ENCODE assay signal across 15 cellular contexts in the genomic region with DNA sequence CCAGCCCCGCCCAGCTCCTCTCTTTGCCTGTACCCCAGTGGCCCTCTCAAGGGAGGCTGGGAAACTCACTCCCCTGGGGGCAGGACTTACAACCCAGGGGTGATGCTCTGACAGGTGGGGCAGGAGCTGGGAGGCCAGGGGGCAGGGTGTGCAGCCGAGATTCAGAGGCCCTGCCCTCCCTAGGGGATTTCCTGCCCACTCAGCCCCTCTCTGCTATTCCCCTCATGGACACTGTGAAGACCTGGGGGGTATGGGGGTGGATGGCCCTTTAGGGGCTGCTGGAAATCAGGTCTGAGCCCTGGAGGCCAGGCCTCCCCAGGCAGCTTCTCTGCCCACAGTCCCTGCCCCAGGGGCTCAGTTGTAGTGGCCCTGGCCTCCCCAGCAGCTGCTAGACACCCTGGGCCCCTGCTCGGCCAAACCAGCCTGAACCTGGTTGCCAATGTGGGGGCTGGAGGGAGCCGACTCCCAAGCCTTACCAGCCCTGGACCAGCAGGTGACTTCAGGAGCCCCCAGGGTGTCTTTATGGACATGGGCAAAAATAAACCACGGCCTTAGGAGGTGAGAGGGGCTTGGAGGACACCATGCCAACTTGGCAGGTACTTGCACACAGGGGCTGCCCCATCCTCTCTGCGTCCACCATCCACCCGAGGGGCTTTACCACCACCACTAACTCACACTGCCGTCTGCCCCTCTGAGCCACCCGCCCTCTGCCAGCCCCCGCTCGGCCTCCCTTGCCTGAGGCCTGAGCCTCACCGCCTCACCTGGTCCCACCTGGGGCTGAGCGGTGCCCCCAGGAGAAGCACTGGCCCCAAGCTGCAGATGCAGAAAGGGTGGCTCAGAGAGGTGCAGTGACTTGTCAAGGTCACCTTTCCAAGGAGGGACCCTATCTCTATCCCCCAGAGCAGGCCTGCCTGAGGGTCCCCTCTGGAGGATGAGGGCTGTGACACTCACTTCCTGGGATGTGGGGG. TPM values are rescaled to one million over a fixed set of nuclear protein-coding genes. Genes with fewer than 3 reads are reported as not detected.
DNase-seq lines count a peak whose midpoint lies in the region; ATAC-seq and TF ChIP-seq lines count a peak whose summit lies in the region.
"Had no signal": no experiment of that assay in that cellular context is flagged by ENCODE, and none has a peak within 500 bp of the region (broad histone marks: within the 10 kb centered on the region; RNA-seq: fewer than 3 reads in every experiment).

No MANE protein-coding gene starts in this region.

- no peaks in the 10 kb centered on the region for H3K36me3 ChIP-seq in H7 (replicated peaks; ENCODE audit: control insufficient read depth, insufficient read depth, low read length)
- H3K36me3 ChIP-seq: esophagus muscularis mucosa, heart right ventricle had no signal

- H3K27me3 ChIP-seq in H7 (ENCODE audit: control insufficient read depth, insufficient read depth, low read length): peaks cover 27% of the 10 kb centered on the region
- H3K27me3 ChIP-seq: testis had no signal

- intact Hi-C loops in posterior vena cava (cut with DNase I): no loop called here

- peaks cover 2% of the 10 kb centered on the region for H3K9me3 Mint-ChIP-seq in activated CD4-positive, alpha-beta T cell treated with anti-CD3 and anti-CD28 coated beads, Interleukin-2, amount 10 ng/mL, durations not matched to agents 7 days and 5 days
- no peaks in the 10 kb centered on the region for H3K9me3 Mint-ChIP-seq in chondrocyte (ENCODE audit: low read depth)

- POLR2A ChIA-PET in activated CD4-positive, alpha-beta T cell treated with anti-CD3 and anti-CD28 coated beads, Interleukin-2, amount 10 ng/mL, durations not matched to agents 7 days and 5 days (lab: Charles Lee): no interaction called here

- no peak overlapping the region for H3K4me3 Mint-ChIP-seq in activated CD4-positive, alpha-beta T cell treated with anti-CD3 and anti-CD28 coated beads, Interleukin-2, amount 10 ng/mL, durations not matched to agents 7 days and 5 days
- no peak overlapping the region for H3K4me3 Mint-ChIP-seq in chondrocyte (ENCODE audit: unreplicated experiment)

- no peak for TF ChIP-seq CTCF in chondrocyte (IDR thresholded peaks at IDR 0.05)

- H3K4me1 Mint-ChIP-seq in activated CD4-positive, alpha-beta T cell treated with anti-CD3 and anti-CD28 coated beads, Interleukin-2, amount 10 ng/mL, durations not matched to agents 7 days and 5 days: peaks cover 36% of the 10 kb centered on the region
- H3K4me1 Mint-ChIP-seq in chondrocyte (ENCODE audit: low read depth): peaks cover 41% of the 10 kb centered on the region

- no peak overlapping the region for H3K4me3 ChIP-seq in H7 (ENCODE audit: insufficient read depth, low read depth, low read length)
- H3K4me3 ChIP-seq: dorsolateral prefrontal cortex, esophagus muscularis mucosa, heart right ventricle, psoas muscle, testis had no signal

- H3K27ac Mint-ChIP-seq in activated CD4-positive, alpha-beta T cell treated with anti-CD3 and anti-CD28 coated beads, Interleukin-2, amount 10 ng/mL, durations not matched to agents 7 days and 5 days: peak overlapping the region; percentile 14
- peak overlapping the region; percentile 83 for H3K27ac Mint-ChIP-seq in chondrocyte (ENCODE audit: unreplicated experiment)

- DNase-seq in activated CD4-positive, alpha-beta T cell treated with anti-CD3 and anti-CD28 coated beads, Interleukin-2, amount 10 ng/mL, durations not matched to agents 7 days and 5 days: no peak
- DNase-seq in activated CD4-positive, alpha-beta T cell treated with anti-CD3 and anti-CD28 coated beads for 1 hour: no peak
- DNase-seq in H7 (peak; percentile 55), chondrocyte (ENCODE audit: low spot score) (peak; percentile 90), posterior vena cava (ENCODE audit: low spot score) (peak; percentile 77), NCI-H345 treated with DMSO at 0.1 percent for 48 hours (lab: John Stamatoyannopoulos, UW; ENCODE audit: unreplicated experiment) (no peak)
- no peak for DNase-seq in activated CD8-positive, alpha-beta memory T cell treated with anti-CD3 and anti-CD28 coated beads for 24 hours
- DNase-seq: heart right ventricle, kidney glomerular epithelial cell, SHP77 treated with DMSO at 0.1 percent for 48 hours, testis had no signal

- peaks cover 22% of the 10 kb centered on the region for H3K27me3 Mint-ChIP-seq in activated CD4-positive, alpha-beta T cell treated with anti-CD3 and anti-CD28 coated beads, Interleukin-2, amount 10 ng/mL, durations not matched to agents 7 days and 5 days
- no peaks in the 10 kb centered on the region for H3K27me3 Mint-ChIP-seq in chondrocyte (ENCODE audit: low read depth)

- no peak for ATAC-seq in HG02884 (IDR thresholded peaks at IDR 0.05; ENCODE audit: unreplicated experiment)
- ATAC-seq: heart right ventricle had no signal

- CTCF ChIA-PET in activated CD4-positive, alpha-beta T cell treated with anti-CD3 and anti-CD28 coated beads, Interleukin-2, amount 10 ng/mL, durations not matched to agents 7 days and 5 days (lab: Charles Lee): interaction anchor here (1.1 to 2.8 kb wide), 6 partner anchors 10 to 400 kb away, joined by 3 to 15 read pairs (median 6); no protein-coding TSS in a partner anchor

- peaks cover 2% of the 10 kb centered on the region for H3K36me3 Mint-ChIP-seq in activated CD4-positive, alpha-beta T cell treated with anti-CD3 and anti-CD28 coated beads, Interleukin-2, amount 10 ng/mL, durations not matched to agents 7 days and 5 days (ENCODE audit: low read depth)
- peaks cover 1% of the 10 kb centered on the region for H3K36me3 Mint-ChIP-seq in chondrocyte (ENCODE audit: low read depth)

RNA-seq across cellular contexts. Expression of gene PHLDA2, which starts 2.8 kb away (rescaled TPM):
- under 1 TPM; 0.35 to 0.45 TPM for total RNA-seq in activated CD4-positive, alpha-beta T cell treated with anti-CD3 and anti-CD28 coated beads, Interleukin-2, amount 10 ng/mL, durations not matched to agents 7 days and 5 days
- 5.1 and 13.1 TPM in 2 replicates for total RNA-seq in H7 (2014; rRNA removed; shearing (Covaris generic))
- 63.9 to 69.0 TPM (median 64.4 TPM) in 3 replicates for total RNA-seq in chondrocyte
- 1 to 10 TPM; 4.6 to 8.1 TPM for total RNA-seq in posterior vena cava

RNA-seq across cellular contexts. Expression of gene CDKN1C, which starts 46.5 kb away (rescaled TPM):
- total RNA-seq in activated CD4-positive, alpha-beta T cell treated with anti-CD3 and anti-CD28 coated beads, Interleukin-2, amount 10 ng/mL, durations not matched to agents 7 days and 5 days: under 1 TPM; 0.29 to 0.40 TPM
- 58.4 and 60.9 TPM in 2 replicates for total RNA-seq in H7 (2014; rRNA removed; shearing (Covaris generic))
- total RNA-seq in chondrocyte (5.4 to 15.7 TPM (median 14.6 TPM) in 3 replicates), posterior vena cava (10 to 100 TPM; 23.6 to 58.8 TPM)

Comparison
In these comparisons a context has a peak if more than half of its experiments do, and no peak if none do; other contexts are left out.
1. DNase-seq: peak in H7 (single experiment), chondrocyte (single experiment) and posterior vena cava (single experiment); none in activated CD4-positive, alpha-beta T cell treated with anti-CD3 and anti-CD28 coated beads, Interleukin-2, amount 10 ng/mL, durations not matched to agents 7 days and 5 days (single experiment), activated CD4-positive, alpha-beta T cell treated with anti-CD3 and anti-CD28 coated beads for 1 hour (single experiment), activated CD8-positive, alpha-beta memory T cell treated with anti-CD3 and anti-CD28 coated beads for 24 hours (single experiment) and NCI-H345 treated with DMSO at 0.1 percent for 48 hours (single experiment).